23 cellular contexts compared by ENCODE assay signal in the genomic region with DNA sequence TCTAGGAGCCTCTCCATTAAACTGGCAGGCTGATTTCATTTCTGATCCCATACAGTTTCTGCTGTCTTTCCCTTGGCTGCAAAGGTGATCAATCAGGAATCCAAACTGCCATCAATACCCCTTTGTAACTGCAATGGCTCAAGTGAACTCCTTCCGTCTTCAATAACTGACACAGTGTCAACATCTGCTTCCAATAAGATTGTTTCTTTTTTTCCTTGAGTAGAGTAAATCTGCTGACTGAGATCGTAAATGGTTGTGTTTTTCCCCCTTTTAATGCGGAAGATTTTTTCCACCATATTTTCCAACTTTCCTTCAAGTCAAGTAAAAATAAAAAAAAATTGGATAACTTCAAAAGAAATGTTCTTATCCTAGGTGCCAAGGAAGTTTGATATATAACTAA. TPM values are rescaled to one million over a fixed set of nuclear protein-coding genes. Genes with fewer than 3 reads are reported as not detected.
"Had no signal": no experiment of that assay in that cellular context is flagged by ENCODE, and none has a peak within 500 bp of the region (broad histone marks: within the 10 kb centered on the region; RNA-seq: fewer than 3 reads in every experiment).

No MANE protein-coding gene starts in this region.

- H3K4me1 Mint-ChIP-seq: IgD-negative memory B cell had no signal

- FAIRE-seq: HepG2, K562 had no signal

- H3K4me3 Mint-ChIP-seq: IgD-negative memory B cell had no signal

- H3K9me3 ChIP-seq: SK-N-SH had no signal

- H3K9ac ChIP-seq: KMS-11, SK-N-SH had no signal

- H3K4me2 ChIP-seq: KMS-11, SK-N-SH had no signal

- H3K36me3 Mint-ChIP-seq: IgD-negative memory B cell had no signal

- H3K27me3 Mint-ChIP-seq: IgD-negative memory B cell had no signal

- DNase-seq: Kasumi-1, MM.1S, NCI-H1092 treated with DMSO at 0.1 percent for 48 hours, NCI-H1436, NCI-H187, NCI-H2029, NCI-H2081 treated with DMSO at 0.1 percent for 48 hours, NCI-H2171, NCI-H226, NCI-H446, NCI-H510A, NCI-H524 treated with DMSO at 0.1 percent for 48 hours, NCI-H69, NCI-H774, PC-3, SHP77, SK-N-SH had no signal

- H3K27ac Mint-ChIP-seq: IgD-negative memory B cell had no signal

- H3K4me3 ChIP-seq: K562 had no signal

- ATAC-seq: HepG2, K562, Panc1, PC-3 had no signal

- H3K27ac ChIP-seq: KMS-11, RWPE1 had no signal

- H3K9me2 ChIP-seq: SK-N-SH had no signal

RNA-seq across cellular contexts. Expression of gene VGLL3, which starts 48.8 kb away (rescaled TPM):
- polyA plus RNA-seq: IgD-negative memory B cell, SK-N-SH had no signal
